In genomic region chr2:179580378-179581146, GRCh38 we compare ENCODE assay signal across 1 cellular context.
TF ChIP-seq lines count a peak whose summit lies in the region.

No MANE protein-coding gene starts in this region.

TF ChIP-seq in HepG2, 621 proteins besides CTCF, POLR2A, EP300 and RAD21 (continued from another document and continues in another):
- TF ChIP-seq MED8 (CRISPR knock-in tag; IDR thresholded peaks at IDR 0.05; ENCODE audit: insufficient replicate concordance) (peak; percentile 25), ZNF609 (CRISPR knock-in tag; IDR thresholded peaks at IDR 0.05; ENCODE audit: borderline replicate concordance) (no peak), ZNF552 (CRISPR knock-in tag; IDR thresholded peaks at IDR 0.05; ENCODE audit: borderline replicate concordance) (no peak), ZNF549 (CRISPR knock-in tag; IDR thresholded peaks at IDR 0.05) (no peak), MZF1 (CRISPR knock-in tag; IDR thresholded peaks at IDR 0.05; ENCODE audit: borderline replicate concordance) (no peak), ZNF143 (CRISPR knock-in tag; IDR thresholded peaks at IDR 0.05) (no peak), HOXA7 (CRISPR knock-in tag; IDR thresholded peaks at IDR 0.05) (no peak), RFX1 (IDR thresholded peaks at IDR 0.05) (no peak), ZNF569 (CRISPR knock-in tag; IDR thresholded peaks at IDR 0.05; ENCODE audit: borderline replicate concordance) (no peak), ZBTB20 (CRISPR knock-in tag; IDR thresholded peaks at IDR 0.05; ENCODE audit: borderline replicate concordance, low read depth) (no peak), ETS1 (CRISPR knock-in tag; IDR thresholded peaks at IDR 0.05) (no peak), CSRNP2 (CRISPR knock-in tag; conservative IDR thresholded peaks at IDR 0.05; ENCODE audit: low read depth) (no peak), YEATS2 (CRISPR knock-in tag; IDR thresholded peaks at IDR 0.05; ENCODE audit: borderline replicate concordance) (no peak), HMGXB3 (CRISPR knock-in tag; IDR thresholded peaks at IDR 0.05; ENCODE audit: borderline replicate concordance) (no peak), NFRKB (IDR thresholded peaks at IDR 0.05) (no peak), ZNF710 (CRISPR knock-in tag; IDR thresholded peaks at IDR 0.05; ENCODE audit: borderline replicate concordance) (0 out of 2 replicates have a peak, but pooled peaks have one; percentile 28), PITX1 (CRISPR knock-in tag; IDR thresholded peaks at IDR 0.05) (0 out of 2 replicates have a peak, but pooled peaks have one; percentile 16), TGIF2 (CRISPR knock-in tag; IDR thresholded peaks at IDR 0.05) (0 out of 2 replicates have a peak, but pooled peaks have one; percentile 22), ZNF230 (CRISPR knock-in tag; IDR thresholded peaks at IDR 0.05) (no peak), TFE3 (CRISPR knock-in tag; IDR thresholded peaks at IDR 0.05) (peak; percentile 78), RFXAP (CRISPR knock-in tag; IDR thresholded peaks at IDR 0.05; ENCODE audit: borderline replicate concordance) (0 out of 2 replicates have a peak, but pooled peaks have one; percentile 25), ZNF280B (CRISPR knock-in tag; IDR thresholded peaks at IDR 0.05; ENCODE audit: borderline replicate concordance) (no peak), ZNF430 (CRISPR knock-in tag; IDR thresholded peaks at IDR 0.05) (no peak), ZBTB49 (CRISPR knock-in tag; IDR thresholded peaks at IDR 0.05; ENCODE audit: borderline replicate concordance) (no peak), ZNF207 (IDR thresholded peaks at IDR 0.05; ENCODE audit: borderline replicate concordance) (no peak), HES4 (CRISPR knock-in tag; IDR thresholded peaks at IDR 0.05; ENCODE audit: borderline replicate concordance) (no peak), RFX5 (IDR thresholded peaks at IDR 0.05; ENCODE audit: low read depth, low read length) (no peak), MBNL3 (CRISPR knock-in tag; conservative IDR thresholded peaks at IDR 0.05) (no peak), PLRG1 (conservative IDR thresholded peaks at IDR 0.05) (no peak), KMT2A (CRISPR knock-in tag; IDR thresholded peaks at IDR 0.05) (no peak; the same call in 1 of the 2 replicates), GLMP (CRISPR knock-in tag; IDR thresholded peaks at IDR 0.05; ENCODE audit: borderline replicate concordance) (no peak), ZBTB25 (CRISPR knock-in tag; IDR thresholded peaks at IDR 0.05) (no peak), GPN1 (CRISPR knock-in tag; IDR thresholded peaks at IDR 0.05; ENCODE audit: borderline replicate concordance) (no peak)
